In genomic region chrX:48022100-48022499, GRCh38 we compare ENCODE assay signal across 2 cellular contexts.
TF ChIP-seq lines count a peak whose summit lies in the region.

No MANE protein-coding gene starts in this region.

TF ChIP-seq in A549, 52 proteins besides CTCF, POLR2A, EP300 and RAD21 (continued from another document):
- TF ChIP-seq BHLHE40 (IDR thresholded peaks at IDR 0.05; ENCODE audit: low read depth, low read length) (no peak), CBX2 (IDR thresholded peaks at IDR 0.05; ENCODE audit: borderline replicate concordance, low read depth) (no peak), ZC3H11A (IDR thresholded peaks at IDR 0.05) (no peak), CBX8 (IDR thresholded peaks at IDR 0.05) (no peak), SREBF2 (IDR thresholded peaks at IDR 0.05) (no peak), ATOH8 (CRISPR knock-in tag; IDR thresholded peaks at IDR 0.05; ENCODE audit: low read depth) (no peak), EHF (CRISPR knock-in tag; IDR thresholded peaks at IDR 0.05) (no peak), ESRRA (IDR thresholded peaks at IDR 0.05; ENCODE audit: borderline replicate concordance, low read length) (no peak), TFCP2L1 (CRISPR knock-in tag; IDR thresholded peaks at IDR 0.05) (no peak), PBX3 (IDR thresholded peaks at IDR 0.05) (no peak), HOXB5 (CRISPR knock-in tag; IDR thresholded peaks at IDR 0.05) (no peak), FOSL2 (IDR thresholded peaks at IDR 0.05) (no peak), FOSL2 (CRISPR knock-in tag; IDR thresholded peaks at IDR 0.05) (no peak), HEYL (CRISPR knock-in tag; IDR thresholded peaks at IDR 0.05) (no peak), RFX5 (IDR thresholded peaks at IDR 0.05) (no peak)

TF ChIP-seq in GM23338, 12 proteins besides CTCF, POLR2A, EP300 and RAD21:
- no peak for TF ChIP-seq ETS1 (IDR thresholded peaks at IDR 0.05)
- no peak for TF ChIP-seq JUNB (IDR thresholded peaks at IDR 0.05; ENCODE audit: unreplicated experiment)
- no peak for TF ChIP-seq ZNF114 (CRISPR knock-in tag; IDR thresholded peaks at IDR 0.05)
- no peak for TF ChIP-seq POLR2AphosphoS5 (IDR thresholded peaks at IDR 0.05; ENCODE audit: low read depth)
- no peak for TF ChIP-seq STAT1 (IDR thresholded peaks at IDR 0.05; ENCODE audit: unreplicated experiment)
- TF ChIP-seq NANOG (IDR thresholded peaks at IDR 0.05; ENCODE audit: borderline replicate concordance), result no peak
